Comparison of ENCODE assay signal across 8 cellular contexts in genomic region chr5:64766934-64767333, GRCh38. TPM values are rescaled to one million over a fixed set of nuclear protein-coding genes. Genes with fewer than 3 reads are reported as not detected.
DNase-seq lines count a peak whose midpoint lies in the region; ATAC-seq and TF ChIP-seq lines count a peak whose summit lies in the region.

No MANE protein-coding gene starts in this region.

- H3K4me1 ChIP-seq in stomach, result peaks cover 35 to 73% (median 51%) of the 10 kb centered on the region in 4 donors

- peaks cover 0 to 21% (median 17%) of the 10 kb centered on the region in 4 donors for H3K36me3 ChIP-seq in stomach

- H3K9me3 ChIP-seq in stomach, result no peaks in the 10 kb centered on the region

- H3K27ac Mint-ChIP-seq in activated CD8-positive, alpha-beta memory T cell treated with anti-CD3 and anti-CD28 coated beads, Interleukin-2, amount 10 ng/mL, durations not matched to agents 7 days and 5 days, result peak overlapping the region; percentile 29
- H3K27ac Mint-ChIP-seq in glutamatergic neuron (ENCODE audit: unreplicated experiment), result no peak overlapping the region

- no peaks in the 10 kb centered on the region for H3K27me3 Mint-ChIP-seq in activated CD8-positive, alpha-beta memory T cell treated with anti-CD3 and anti-CD28 coated beads, Interleukin-2, amount 10 ng/mL, durations not matched to agents 7 days and 5 days
- no peaks in the 10 kb centered on the region for H3K27me3 Mint-ChIP-seq in glutamatergic neuron (ENCODE audit: unreplicated experiment)

- peak overlapping the region; percentile 98 for H3K4me3 ChIP-seq in WI38 (ENCODE audit: low read depth, low read length)
- H3K4me3 ChIP-seq in stomach, result peak overlapping the region; percentile 67 to 98 (median 71)

- DNase-seq in activated CD8-positive, alpha-beta memory T cell treated with anti-CD3 and anti-CD28 coated beads, Interleukin-2, amount 10 ng/mL, durations not matched to agents 7 days and 5 days, result no peak
- DNase-seq in activated CD8-positive, alpha-beta memory T cell treated with anti-CD3 and anti-CD28 coated beads, Interleukin-2, amount 50 U/mL, for 4 hours, result no peak
- no peak for DNase-seq in glutamatergic neuron
- DNase-seq in stomach, result no peak
- no peak for DNase-seq in NCI-H510A (lab: John Stamatoyannopoulos, UW)
- no peak for DNase-seq in NCI-H2196 (lab: John Stamatoyannopoulos, UW; ENCODE audit: unreplicated experiment)

- no peaks in the 10 kb centered on the region for H3K9me3 Mint-ChIP-seq in activated CD8-positive, alpha-beta memory T cell treated with anti-CD3 and anti-CD28 coated beads, Interleukin-2, amount 10 ng/mL, durations not matched to agents 7 days and 5 days (ENCODE audit: low read depth)
- peaks cover 5% of the 10 kb centered on the region for H3K9me3 Mint-ChIP-seq in glutamatergic neuron (ENCODE audit: unreplicated experiment)

- TF ChIP-seq EP300 in stomach (IDR thresholded peaks at IDR 0.05), result no peak

- intact Hi-C loops in stomach (cut with DNase I; ENCODE audit: low total_unique reads), result no loop called here

- H3K27ac ChIP-seq in stomach, result peak overlapping the region in 1 of 5 donors; percentile 3

- no peak for ATAC-seq in activated CD8-positive, alpha-beta memory T cell treated with anti-CD3 and anti-CD28 coated beads, Interleukin-2, amount 10 ng/mL, durations not matched to agents 7 days and 5 days
- ATAC-seq in GM18873 (IDR thresholded peaks at IDR 0.05; ENCODE audit: low FRiP score, unreplicated experiment), result no peak

- CTCF ChIA-PET in activated CD8-positive, alpha-beta memory T cell treated with anti-CD3 and anti-CD28 coated beads, Interleukin-2, amount 10 ng/mL, durations not matched to agents 7 days and 5 days (lab: Charles Lee), result interaction anchor here (2.8 kb wide), 1 partner anchor 17 kb away, joined by 21 read pairs; no protein-coding TSS in a partner anchor

- H3K4me1 Mint-ChIP-seq in activated CD8-positive, alpha-beta memory T cell treated with anti-CD3 and anti-CD28 coated beads, Interleukin-2, amount 10 ng/mL, durations not matched to agents 7 days and 5 days, result peaks cover 34% of the 10 kb centered on the region
- H3K4me1 Mint-ChIP-seq in glutamatergic neuron (ENCODE audit: low read depth, unreplicated experiment), result peaks cover 14% of the 10 kb centered on the region

- peaks cover 10% of the 10 kb centered on the region for H3K36me3 Mint-ChIP-seq in activated CD8-positive, alpha-beta memory T cell treated with anti-CD3 and anti-CD28 coated beads, Interleukin-2, amount 10 ng/mL, durations not matched to agents 7 days and 5 days
- H3K36me3 Mint-ChIP-seq in glutamatergic neuron (ENCODE audit: unreplicated experiment), result no peaks in the 10 kb centered on the region

- TF ChIP-seq POLR2A in stomach (IDR thresholded peaks at IDR 0.05), result no peak

- peak overlapping the region; percentile 96 for H3K4me3 Mint-ChIP-seq in activated CD8-positive, alpha-beta memory T cell treated with anti-CD3 and anti-CD28 coated beads, Interleukin-2, amount 10 ng/mL, durations not matched to agents 7 days and 5 days
- peak overlapping the region; percentile 99 for H3K4me3 Mint-ChIP-seq in glutamatergic neuron (ENCODE audit: unreplicated experiment)

- TF ChIP-seq CTCF in WI38 (IDR thresholded peaks at IDR 0.05; ENCODE audit: low read depth, low read length) (no peak), glutamatergic neuron (IDR thresholded peaks at IDR 0.05; ENCODE audit: partially characterized antibody, unreplicated experiment) (no peak), stomach (IDR thresholded peaks at IDR 0.05) (no peak)

- 67 to 82% (median 74%) methylated on average over 2 of the region's 2 CpGs for WGBS in stomach, 5 donors

- H3K27me3 ChIP-seq in stomach, result no peaks in the 10 kb centered on the region

RNA-seq across cellular contexts. Expression of gene SREK1IP1, which starts 1.6 kb away (rescaled TPM):
- 10 to 100 TPM; 25.2 to 28.8 TPM for total RNA-seq in activated CD8-positive, alpha-beta memory T cell treated with anti-CD3 and anti-CD28 coated beads, Interleukin-2, amount 10 ng/mL, durations not matched to agents 7 days and 5 days
- total RNA-seq in glutamatergic neuron (ENCODE audit: unreplicated experiment) (18.2 TPM), stomach (10 to 100 TPM in 3 of 5 donors, 1 to 10 TPM in 2; 2.3 to 43.2 (median 12.2) TPM)
- polyA plus RNA-seq in stomach, result 10 to 100 TPM; 20.5 to 28.4 (median 28.2) TPM

RNA-seq across cellular contexts. Expression of gene CWC27, which starts 1.8 kb away (rescaled TPM):
- 10 to 100 TPM; 24.2 to 27.0 TPM for total RNA-seq in activated CD8-positive, alpha-beta memory T cell treated with anti-CD3 and anti-CD28 coated beads, Interleukin-2, amount 10 ng/mL, durations not matched to agents 7 days and 5 days
- total RNA-seq in glutamatergic neuron (ENCODE audit: unreplicated experiment), result 23.3 TPM
- total RNA-seq in stomach, result 10 to 100 TPM in 3 of 5 donors, 1 to 10 TPM in 1, not detected in 1; 5.8 to 25.7 (median 15.9) TPM
- 10 to 100 TPM; 12.1 to 16.5 (median 14.3) TPM for polyA plus RNA-seq in stomach
